In genomic region chr12:788288-788687, GRCh38 we compare ENCODE assay signal across 16 cellular contexts.
"Had no signal": no experiment of that assay in that cellular context is flagged by ENCODE, and none has a peak within 500 bp of the region (broad histone marks: within the 10 kb centered on the region; RNA-seq: fewer than 3 reads in every experiment).

No MANE protein-coding gene starts in this region.

- H3K27ac Mint-ChIP-seq: activated CD8-positive, alpha-beta memory T cell treated with anti-CD3 and anti-CD28 coated beads, Interleukin-2, amount 10 ng/mL, durations not matched to agents 7 days and 5 days; activated naive CD4-positive, alpha-beta T cell treated with anti-CD3 and anti-CD28 coated beads for 36 hours; nephron progenitor cell; stimulated activated naive CD8-positive, alpha-beta T cell treated with anti-CD3 and anti-CD28 coated beads, Interleukin-15, amount 100 ng/mL, for 72 hours; T-helper 2 cell treated with Interferon-gamma antibody and Interleukin-4, amounts not matched to agents 5 μg/mL and 100 μg/mL, for 36 hours had no signal

- H3K36me3 ChIP-seq: heart left ventricle, left lung had no signal

- H3K9me3 ChIP-seq: heart left ventricle, left lung, testis had no signal

- ATAC-seq: activated CD4-positive, CD25-positive, alpha-beta regulatory T cell treated with anti-CD3 and anti-CD28 coated beads, Interleukin-2, amount 50 U/mL, for 24 hours; activated CD8-positive, alpha-beta memory T cell treated with anti-CD3 and anti-CD28 coated beads, Interleukin-2, amount 10 ng/mL, durations not matched to agents 7 days and 5 days; heart left ventricle; left lung; sciatic nerve; stimulated activated naive CD8-positive, alpha-beta T cell treated with anti-CD3 and anti-CD28 coated beads, Interleukin-15, amount 100 ng/mL, for 72 hours had no signal

- H3K27ac ChIP-seq: heart left ventricle, testis had no signal

- H3K27me3 ChIP-seq: heart left ventricle, left lung, testis had no signal

- H3K4me3 Mint-ChIP-seq: activated CD8-positive, alpha-beta memory T cell treated with anti-CD3 and anti-CD28 coated beads, Interleukin-2, amount 10 ng/mL, durations not matched to agents 7 days and 5 days; activated naive CD4-positive, alpha-beta T cell treated with anti-CD3 and anti-CD28 coated beads for 36 hours; nephron progenitor cell; stimulated activated naive CD8-positive, alpha-beta T cell treated with anti-CD3 and anti-CD28 coated beads, Interleukin-15, amount 100 ng/mL, for 72 hours; T-helper 2 cell treated with Interferon-gamma antibody and Interleukin-4, amounts not matched to agents 5 μg/mL and 100 μg/mL, for 36 hours had no signal

- H3K9me3 Mint-ChIP-seq: activated naive CD4-positive, alpha-beta T cell treated with anti-CD3 and anti-CD28 coated beads for 36 hours; stimulated activated naive CD8-positive, alpha-beta T cell treated with anti-CD3 and anti-CD28 coated beads, Interleukin-15, amount 100 ng/mL, for 72 hours; T-helper 2 cell treated with Interferon-gamma antibody and Interleukin-4, amounts not matched to agents 5 μg/mL and 100 μg/mL, for 36 hours had no signal

- DNase-seq: activated CD4-positive, alpha-beta T cell treated with anti-CD3 and anti-CD28 coated beads, Interleukin-2, amount 50 U/mL, for 48 hours; activated CD8-positive, alpha-beta memory T cell treated with anti-CD3 and anti-CD28 coated beads, Interleukin-2, amount 10 ng/mL, durations not matched to agents 7 days and 5 days; activated naive CD4-positive, alpha-beta T cell treated with anti-CD3 and anti-CD28 coated beads for 36 hours; foreskin melanocyte; heart left ventricle; islet precursor cell; left lung; mesenchymal stem cell; nephron progenitor cell; stimulated activated CD4-positive, alpha-beta T cell treated with anti-CD3 and anti-CD28 coated beads, Interleukin-12 subunit alpha, Interleukin-12 subunit beta, amount 100 ng/mL, for 4 hours; stimulated activated naive CD8-positive, alpha-beta T cell treated with anti-CD3 and anti-CD28 coated beads, Interleukin-15, amount 100 ng/mL, for 72 hours; SW 1271; testis had no signal

- H3K4me1 Mint-ChIP-seq: nephron progenitor cell had no signal

- H3K4me3 ChIP-seq: heart left ventricle, left lung, testis had no signal

- H3K4me1 ChIP-seq: testis had no signal

- H3K27me3 Mint-ChIP-seq: activated CD8-positive, alpha-beta memory T cell treated with anti-CD3 and anti-CD28 coated beads, Interleukin-2, amount 10 ng/mL, durations not matched to agents 7 days and 5 days; stimulated activated naive CD8-positive, alpha-beta T cell treated with anti-CD3 and anti-CD28 coated beads, Interleukin-15, amount 100 ng/mL, for 72 hours had no signal
